ENCODE assay signal across 10 cellular contexts in the genomic region with DNA sequence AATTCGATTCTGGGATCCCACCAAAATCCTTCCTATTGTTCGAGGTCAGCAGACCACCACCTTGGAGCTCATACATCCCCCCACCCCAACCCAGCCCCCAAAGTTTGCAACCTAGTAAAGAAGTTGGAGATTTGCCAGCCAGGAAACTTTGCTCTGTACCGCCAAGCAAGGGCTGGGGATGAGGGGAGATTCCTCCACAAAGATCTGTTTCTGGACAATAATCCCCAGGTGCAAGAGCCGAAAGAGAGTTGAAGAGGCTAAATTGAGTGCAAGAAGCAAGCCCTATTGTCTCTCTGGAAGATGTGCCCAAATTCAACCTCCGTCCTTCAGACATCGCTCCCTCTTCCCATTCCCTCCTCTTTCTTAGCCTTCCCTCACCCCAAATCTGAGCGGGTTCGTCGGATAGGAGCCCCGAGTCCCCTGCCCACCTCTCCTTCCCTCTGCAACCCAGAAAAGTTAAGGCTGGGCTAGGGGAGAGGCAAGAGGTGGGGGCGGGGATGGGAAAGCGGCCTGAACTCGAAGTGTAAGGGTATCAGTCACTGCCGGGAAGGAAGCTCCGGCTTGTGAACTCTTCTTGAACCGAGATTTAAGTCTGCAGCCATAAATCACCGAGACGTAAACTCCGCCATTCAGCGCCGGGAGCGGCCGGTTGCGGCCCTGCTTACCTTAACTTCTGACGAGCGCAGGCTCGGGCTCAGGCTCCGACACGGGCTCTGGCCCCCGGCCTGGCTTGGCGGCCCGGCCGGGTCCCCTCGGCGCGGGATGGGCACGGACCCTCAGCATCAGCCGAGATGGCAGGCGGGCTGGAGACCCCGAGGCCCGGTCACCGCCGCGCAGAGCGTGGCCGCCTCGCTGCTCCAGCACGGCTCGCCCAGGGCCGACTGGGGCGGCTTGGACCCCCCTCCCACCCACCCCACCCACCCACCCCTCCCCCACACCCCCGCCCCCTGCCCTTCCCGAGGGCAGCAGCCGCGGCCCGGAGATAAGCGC. TPM values are rescaled to one million over a fixed set of nuclear protein-coding genes. Genes with fewer than 3 reads are reported as not detected.
DNase-seq lines count a peak whose midpoint lies in the region; TF ChIP-seq lines count a peak whose summit lies in the region.
"Had no signal": no experiment of that assay in that cellular context is flagged by ENCODE, and none has a peak within 500 bp of the region (broad histone marks: within the 10 kb centered on the region; RNA-seq: fewer than 3 reads in every experiment).

No MANE protein-coding gene starts in this region.

- H3K27ac Mint-ChIP-seq in neural progenitor cell, result no peak overlapping the region

- H3K4me2 ChIP-seq in fibroblast of lung (ENCODE audit: extremely low read depth, insufficient read depth, low read length), result peak overlapping the region; percentile 96
- no peak overlapping the region for H3K4me2 ChIP-seq in neural progenitor cell

- no peaks in the 10 kb centered on the region for H3K36me3 ChIP-seq in fibroblast of lung (ENCODE audit: control insufficient read depth, insufficient read depth, low read length)
- H3K36me3 ChIP-seq in neural progenitor cell, result no peaks in the 10 kb centered on the region

- TF ChIP-seq CTCF in fibroblast of lung (conservative IDR thresholded peaks at IDR 0.05 in 1 of 2, IDR thresholded peaks at IDR 0.05 in 1 of 2; ENCODE audit: low read depth in 1 of 2, low read length in 2 of 2), result no peak
- TF ChIP-seq CTCF in neural progenitor cell (IDR thresholded peaks at IDR 0.05), result no peak
- TF ChIP-seq CTCF in GM13976 (IDR thresholded peaks at IDR 0.05; ENCODE audit: borderline replicate concordance, control extremely low read depth, extremely low read depth, insufficient read depth, missing control alignments), result no peak

- DNase-seq in AG08396 (ENCODE audit: low spot score) (peak; percentile 71), NCI-H82 (lab: John Stamatoyannopoulos, UW) (peak; percentile 86), fibroblast of lung (ENCODE audit: low read depth in 2 of 2) (peak; percentile 94 to 96), neural progenitor cell (ENCODE audit: low spot score) (peak; percentile 68), erythroblast (lab: John Stamatoyannopoulos, UW) (no peak), mucosa of gallbladder (ENCODE audit: low spot score) (no peak), SHP77 (lab: John Stamatoyannopoulos, UW) (no peak), GM13976 (ENCODE audit: low spot score) (no peak)
- DNase-seq: SHP77 treated with DMSO at 0.1 percent for 48 hours had no signal

- H3K9me3 ChIP-seq in fibroblast of lung (ENCODE audit: control insufficient read depth, insufficient read depth, low read depth, low read length) (no peaks in the 10 kb centered on the region), neural progenitor cell (ENCODE audit: low read depth) (no peaks in the 10 kb centered on the region)

- H3K4me1 ChIP-seq in fibroblast of lung (ENCODE audit: control insufficient read depth, extremely low read depth, insufficient read depth, low read length) (peaks cover 20% of the 10 kb centered on the region), neural progenitor cell (no peaks in the 10 kb centered on the region)

- peaks cover 69% of the 10 kb centered on the region for H3K79me2 ChIP-seq in fibroblast of lung (ENCODE audit: control insufficient read depth, insufficient read depth, low read length)
- no peaks in the 10 kb centered on the region for H3K79me2 ChIP-seq in neural progenitor cell (ENCODE audit: low read depth)

- in situ Hi-C loops in GM13976 (cut with MboI; ENCODE audit: low sequenced_read_pairs, unreplicated experiment), result no loop called here

- peaks cover 13% of the 10 kb centered on the region for H3F3A ChIP-seq in neural progenitor cell (ENCODE audit: low read depth)

- no peak overlapping the region for H3K4me3 Mint-ChIP-seq in neural progenitor cell
- H3K4me3 Mint-ChIP-seq: central memory CD8-positive, alpha-beta T cell had no signal

- H4K20me1 ChIP-seq in fibroblast of lung (ENCODE audit: control insufficient read depth, extremely low read depth, insufficient read depth, low read length) (no peaks in the 10 kb centered on the region), neural progenitor cell (ENCODE audit: low read depth) (peaks cover 95% of the 10 kb centered on the region)

- peak overlapping the region; percentile 51 to 92 (median 66) for H3K4me3 ChIP-seq in fibroblast of lung (replicated peaks in 1 of 4; ENCODE audit: control extremely low read depth in 1 of 4, insufficient read depth in 1 of 4, low read depth in 3 of 4, low read length in 4 of 4)
- H3K4me3 ChIP-seq in neural progenitor cell, result no peak overlapping the region

- no peaks in the 10 kb centered on the region for H3K4me1 Mint-ChIP-seq in neural progenitor cell
- H3K4me1 Mint-ChIP-seq: central memory CD8-positive, alpha-beta T cell had no signal

- no peak for TF ChIP-seq POLR2A in erythroblast (IDR thresholded peaks at IDR 0.05; ENCODE audit: low read length)

- H2AFZ ChIP-seq in fibroblast of lung (ENCODE audit: low read length) (no peak overlapping the region), neural progenitor cell (replicated peaks) (no peak overlapping the region)

- H3K9ac ChIP-seq in fibroblast of lung (ENCODE audit: insufficient read depth, low read length) (peak overlapping the region; percentile 76), neural progenitor cell (no peak overlapping the region)

- H3K27ac ChIP-seq in fibroblast of lung (ENCODE audit: insufficient read depth, low read length) (peak overlapping the region; percentile 93), neural progenitor cell (no peak overlapping the region)

- peaks cover 3% of the 10 kb centered on the region for H3K9me3 Mint-ChIP-seq in neural progenitor cell
- H3K9me3 Mint-ChIP-seq: central memory CD8-positive, alpha-beta T cell had no signal

- no peaks in the 10 kb centered on the region for H3K36me3 Mint-ChIP-seq in neural progenitor cell

- peaks cover 90% of the 10 kb centered on the region for H3K27me3 Mint-ChIP-seq in neural progenitor cell (ENCODE audit: insufficient read depth, low read depth)

- no peaks in the 10 kb centered on the region for H3K27me3 ChIP-seq in fibroblast of lung (ENCODE audit: control insufficient read depth, insufficient read depth, low read length)
- peaks cover 100% of the 10 kb centered on the region for H3K27me3 ChIP-seq in neural progenitor cell

RNA-seq across cellular contexts. Expression of a gene that starts 10.8 kb away (rescaled TPM):
- 1.0 and 1.3 TPM in 2 replicates for total RNA-seq in fibroblast of lung
- 2.3 and 2.6 TPM in 2 replicates for polyA plus RNA-seq in fibroblast of lung
- polyA plus RNA-seq in fibroblast of lung (2012), result 1.4 and 2.2 TPM in 2 replicates
- polyA minus RNA-seq in fibroblast of lung (ENCODE audit: low replicate concordance), result 2.1 and 2.3 TPM in 2 replicates
- not detected in 2 replicates for total RNA-seq in neural progenitor cell (ENCODE audit: low replicate concordance)
- 0.52 TPM for total RNA-seq in mucosa of gallbladder

RNA-seq across cellular contexts. Expression of a gene that starts 17.3 kb away (rescaled TPM):
- 0.33 and 0.51 TPM in 2 replicates for total RNA-seq in fibroblast of lung
- 2.4 and 3.6 TPM in 2 replicates for polyA plus RNA-seq in fibroblast of lung
- polyA plus RNA-seq in fibroblast of lung (2012), result 2.6 and 3.3 TPM in 2 replicates
- 1.6 and 3.6 TPM in 2 replicates for polyA minus RNA-seq in fibroblast of lung (ENCODE audit: low replicate concordance)
- not detected in 2 replicates for total RNA-seq in neural progenitor cell (ENCODE audit: low replicate concordance)
- total RNA-seq in mucosa of gallbladder, result 2.3 TPM

RNA-seq across cellular contexts. Expression of a gene that starts 17.5 kb away (rescaled TPM):
- total RNA-seq in fibroblast of lung (0.50 and 0.51 TPM in 2 replicates), neural progenitor cell (ENCODE audit: low replicate concordance) (not detected in 2 replicates), mucosa of gallbladder (0.40 TPM)
- polyA plus RNA-seq in fibroblast of lung, result 0.58 and 0.83 TPM in 2 replicates
- 0.66 and 0.67 TPM in 2 replicates for polyA plus RNA-seq in fibroblast of lung (2012)
- 1.1 TPM in 1 of 2 replicates, not detected in the other for polyA minus RNA-seq in fibroblast of lung (ENCODE audit: low replicate concordance)

RNA-seq across cellular contexts. Expression of a gene that starts 30.2 kb away (rescaled TPM):
- total RNA-seq in fibroblast of lung (18.3 and 22.1 TPM in 2 replicates), neural progenitor cell (ENCODE audit: low replicate concordance) (not detected in 2 replicates), mucosa of gallbladder (0.81 TPM)
- 16.6 and 35.6 TPM in 2 replicates for polyA plus RNA-seq in fibroblast of lung
- polyA plus RNA-seq in fibroblast of lung (2012), result 17.5 and 31.8 TPM in 2 replicates
- polyA minus RNA-seq in fibroblast of lung (ENCODE audit: low replicate concordance), result 3.1 and 3.9 TPM in 2 replicates

RNA-seq across cellular contexts. Expression of a gene that starts 34.3 kb away (rescaled TPM):
- total RNA-seq in fibroblast of lung (3.6 and 4.4 TPM in 2 replicates), neural progenitor cell (ENCODE audit: low replicate concordance) (not detected in 2 replicates), mucosa of gallbladder (0.29 TPM)
- polyA plus RNA-seq in fibroblast of lung, result 0.70 and 1.2 TPM in 2 replicates
- polyA plus RNA-seq in fibroblast of lung (2012), result 1.6 and 3.8 TPM in 2 replicates
- 0.30 and 1.6 TPM in 2 replicates for polyA minus RNA-seq in fibroblast of lung (ENCODE audit: low replicate concordance)

Comparison
In these comparisons a context has a peak if more than half of its experiments do, and no peak if none do; other contexts are left out.
1. DNase-seq: peak in AG08396 (single experiment), NCI-H82 (single experiment), fibroblast of lung (2 of 2) and neural progenitor cell (single experiment); none in erythroblast (0 of 2), mucosa of gallbladder (single experiment), SHP77 (0 of 2) and GM13976 (single experiment).